In the genomic region with DNA sequence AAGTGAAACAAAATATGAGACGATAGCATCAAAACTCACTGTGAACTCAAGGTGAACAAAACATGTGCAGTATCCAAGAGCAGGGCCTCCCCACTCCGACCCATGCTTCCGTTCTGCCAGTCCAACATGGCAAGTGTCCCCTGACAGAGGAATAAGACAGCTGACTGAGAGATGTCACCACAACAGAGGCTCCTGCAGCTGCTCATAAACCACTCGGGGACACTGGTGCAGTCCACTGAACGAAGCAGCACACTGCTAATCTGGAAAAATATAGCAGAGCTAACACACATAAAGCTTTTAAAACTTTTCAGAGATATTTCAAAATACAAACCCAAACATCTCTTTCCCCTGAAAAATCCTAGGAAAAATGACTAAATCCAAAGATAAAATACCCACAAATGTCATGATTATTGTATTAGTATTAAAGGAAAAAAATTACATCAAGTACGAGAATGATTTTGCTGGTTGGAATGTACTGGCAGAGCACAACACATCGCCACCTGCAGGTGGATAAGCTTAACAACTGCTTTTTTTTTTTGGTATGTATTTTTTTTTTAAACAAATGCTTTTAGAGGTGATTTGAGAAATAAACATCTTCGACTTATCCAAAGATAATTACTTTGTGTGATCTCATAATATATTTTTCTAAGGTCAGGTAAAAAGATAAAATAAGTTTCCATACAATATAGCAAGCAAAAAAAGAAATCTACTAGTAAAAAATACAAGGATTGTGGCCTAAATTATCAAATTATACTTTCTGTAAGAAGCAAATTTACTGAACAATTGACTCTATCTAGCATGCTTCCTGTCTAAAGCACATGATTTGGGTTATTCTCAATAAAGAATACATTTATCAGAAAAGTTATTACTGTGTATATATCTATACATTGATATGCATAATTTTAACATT, we compare ENCODE assay signal across 8 cellular contexts. TPM values are rescaled to one million over a fixed set of nuclear protein-coding genes. Genes with fewer than 3 reads are reported as not detected.
DNase-seq lines count a peak whose midpoint lies in the region; ATAC-seq and TF ChIP-seq lines count a peak whose summit lies in the region.

No MANE protein-coding gene starts in this region.

- H3K27me3 ChIP-seq in A673 (replicated peaks; ENCODE audit: insufficient read depth, low read depth, low read length, poor library complexity) = no peaks in the 10 kb centered on the region
- no peaks in the 10 kb centered on the region for H3K27me3 ChIP-seq in WERI-Rb-1 (ENCODE audit: insufficient read depth, low read depth, severe bottlenecking)
- no peaks in the 10 kb centered on the region for H3K27me3 ChIP-seq in sigmoid colon

- no TSS peak for BruUV-seq in A673 (replicated peaks; lab: Mats Ljungman, UMichigan)

- WGBS in sigmoid colon, 2 donors = 45 to 58% methylated on average over 8 of the region's 8 CpGs

- no peaks in the 10 kb centered on the region for H3K9me3 ChIP-seq in A673 (ENCODE audit: low read depth, low read length, poor library complexity, severe bottlenecking)
- H3K9me3 ChIP-seq in WERI-Rb-1 (ENCODE audit: severe bottlenecking) = no peaks in the 10 kb centered on the region
- no peaks in the 10 kb centered on the region for H3K9me3 ChIP-seq in sigmoid colon

- TF ChIP-seq CTCF in A673 (conservative IDR thresholded peaks at IDR 0.05; ENCODE audit: low read depth, low read length) (peak; percentile 86), WERI-Rb-1 (IDR thresholded peaks at IDR 0.05; ENCODE audit: low read depth, low read length) (peak; percentile 70), sigmoid colon (IDR thresholded peaks at IDR 0.05) (peak in 3 of 4 experiments; percentile 42 to 71 (median 53))

- DNase-seq in A673 (ENCODE audit: low spot score) (peak; percentile 61), EH (ENCODE audit: low read depth) (peak; percentile 80), NCI-H1105 treated with DMSO at 0.1 percent for 48 hours (lab: John Stamatoyannopoulos, UW) (peak; percentile 46), WERI-Rb-1 (no peak), Right ventricle myocardium superior (no peak), sigmoid colon (no peak), cerebellar nuclear complex (lab: John Stamatoyannopoulos, UW) (no peak)

- H3K27ac ChIP-seq in A673 (ENCODE audit: low read depth, low read length, poor library complexity, severe bottlenecking) = no peak overlapping the region
- H3K27ac ChIP-seq in WERI-Rb-1 = no peak overlapping the region
- peak overlapping the region; percentile 15 to 56 (median 37) for H3K27ac ChIP-seq in sigmoid colon

- no peak for TF ChIP-seq EP300 in sigmoid colon (IDR thresholded peaks at IDR 0.05)

- H3K4me1 ChIP-seq in A673 (ENCODE audit: insufficient read depth, low read length, poor library complexity, severe bottlenecking) (no peaks in the 10 kb centered on the region), sigmoid colon (peaks cover 0 to 6% (median 2%) of the 10 kb centered on the region in 4 donors)

- no peak for TF ChIP-seq POLR2A in sigmoid colon (IDR thresholded peaks at IDR 0.05)

- H3K36me3 ChIP-seq in A673 (ENCODE audit: insufficient read depth, low read length, poor library complexity, severe bottlenecking) (peaks cover 58% of the 10 kb centered on the region), WERI-Rb-1 (peaks cover 57% of the 10 kb centered on the region), sigmoid colon (peaks cover 6 to 82% (median 14%) of the 10 kb centered on the region in 4 donors)

- ATAC-seq in Right ventricle myocardium superior (ENCODE audit: poor library complexity) (peak; percentile 70), HG03025 (IDR thresholded peaks at IDR 0.05; ENCODE audit: low FRiP score, unreplicated experiment) (no peak)

- POLR2A ChIA-PET in A673 (lab: Charles Lee; ENCODE audit: low non-redundant PET) = interaction anchor here (0.6 kb wide), 3 partner anchors 18 to 716 kb away, joined by 5 to 8 read pairs (median 8); a partner anchor contains a TSS

- intact Hi-C loops in A673 (cut with micrococcal nuclease; ENCODE audit: unreplicated experiment) (no loop called here), Right ventricle myocardium superior (cut with DNase I) (no loop called here), sigmoid colon (cut with DNase I) (no loop called here)

- H3K4me3 ChIP-seq in A673 (ENCODE audit: low read depth, low read length, poor library complexity, severe bottlenecking) (no peak overlapping the region), WERI-Rb-1 (ENCODE audit: low read depth, low read length) (no peak overlapping the region), sigmoid colon (no peak overlapping the region)

- CTCF ChIA-PET in A673 (lab: Charles Lee) = interaction anchor here (0.5 to 1.2 kb wide), 8 partner anchors 9 to 1549 kb away, joined by 3 to 9 read pairs (median 4); a partner anchor contains a TSS

RNA-seq across cellular contexts. Expression of a gene that starts 18.6 kb away (rescaled TPM):
- total RNA-seq in A673 (2021) (35.1 and 39.7 TPM in 2 replicates), Right ventricle myocardium superior (14.2 TPM), sigmoid colon (10 to 100 TPM; 20.2 to 35.2 (median 29.6) TPM)
- polyA plus RNA-seq in sigmoid colon = 10 to 100 TPM in 1 of 3 donors, 1 to 10 TPM in 2; 4.4 to 14.0 (median 9.0) TPM

RNA-seq across cellular contexts. Expression of a gene that starts 59.8 kb away (rescaled TPM):
- total RNA-seq in A673 (2021) (2.2 and 4.7 TPM in 2 replicates), Right ventricle myocardium superior (1.2 TPM), sigmoid colon (10 to 100 TPM; 35.3 to 83.1 (median 54.9) TPM)
- 1 to 10 TPM in 2 of 3 donors, under 1 TPM in 1; 0.69 to 3.6 (median 1.7) TPM for polyA plus RNA-seq in sigmoid colon

Comparison
In these comparisons a context has a peak if more than half of its experiments do, and no peak if none do; other contexts are left out.
1. DNase-seq: peak in A673 (single experiment), EH (single experiment) and NCI-H1105 treated with DMSO at 0.1 percent for 48 hours (single experiment); none in WERI-Rb-1 (single experiment), Right ventricle myocardium superior (single experiment), sigmoid colon (single experiment) and cerebellar nuclear complex (0 of 2).
2. H3K27ac ChIP-seq: peak in sigmoid colon (4 of 4); none in A673 (single experiment) and WERI-Rb-1 (single experiment).
3. Peak in every context shown above with its lines, with median percentiles within 50 percentile points of each other: CTCF ChIP-seq.